In genomic region chr4:166198516-166198915, GRCh38 we compare ENCODE assay signal across 2 cellular contexts.
TF ChIP-seq lines count a peak whose summit lies in the region.

No MANE protein-coding gene starts in this region.

TF ChIP-seq in GM23338, 12 proteins besides CTCF, POLR2A, EP300 and RAD21 (continued from another document):
- TF ChIP-seq CREB1 (CRISPR knock-in tag; IDR thresholded peaks at IDR 0.05; ENCODE audit: low read depth) (no peak), STAT1 (IDR thresholded peaks at IDR 0.05; ENCODE audit: unreplicated experiment) (no peak), ZNF114 (CRISPR knock-in tag; IDR thresholded peaks at IDR 0.05) (no peak), ETS1 (IDR thresholded peaks at IDR 0.05) (no peak), REST (IDR thresholded peaks at IDR 0.05; ENCODE audit: unreplicated experiment) (no peak), ZNF462 (CRISPR knock-in tag; IDR thresholded peaks at IDR 0.05) (no peak), JUNB (IDR thresholded peaks at IDR 0.05; ENCODE audit: unreplicated experiment) (no peak), ZNF331 (CRISPR knock-in tag; IDR thresholded peaks at IDR 0.05; ENCODE audit: low read depth) (no peak), NANOG (IDR thresholded peaks at IDR 0.05; ENCODE audit: borderline replicate concordance) (no peak), EZH2phosphoT487 (IDR thresholded peaks at IDR 0.05; ENCODE audit: unreplicated experiment) (no peak)

TF ChIP-seq in SK-N-SH, 30 proteins besides CTCF, POLR2A, EP300 and RAD21:
- TF ChIP-seq IRF3 (IDR thresholded peaks at IDR 0.05; ENCODE audit: low read depth, low read length) (no peak), SIN3A (IDR thresholded peaks at IDR 0.05; ENCODE audit: borderline replicate concordance, low read depth, low read length) (no peak), MEF2A (IDR thresholded peaks at IDR 0.05; ENCODE audit: borderline replicate concordance, low read depth) (no peak)
